In the genomic region with DNA sequence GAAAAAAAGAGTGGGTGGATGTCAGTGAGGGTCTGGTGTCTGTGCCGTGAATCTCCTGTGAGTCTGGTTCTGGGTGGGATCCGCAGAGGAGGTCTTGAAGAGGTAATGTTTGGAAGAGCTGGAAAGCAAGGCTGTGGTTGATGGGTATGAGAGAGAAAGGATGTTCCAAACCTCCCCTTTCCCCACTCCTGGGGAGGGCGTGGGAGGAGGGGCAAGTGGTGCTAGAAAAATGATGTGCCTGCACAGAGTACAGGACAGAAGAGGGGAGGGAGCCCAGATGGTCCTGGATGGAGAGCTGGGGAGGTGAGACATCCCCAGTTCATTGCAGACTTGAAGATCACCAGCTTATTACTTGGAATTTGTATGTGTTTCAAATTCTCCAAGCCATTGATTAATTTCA, we compare ENCODE assay signal across 20 cellular contexts. TPM values are rescaled to one million over a fixed set of nuclear protein-coding genes. Genes with fewer than 3 reads are reported as not detected.
DNase-seq lines count a peak whose midpoint lies in the region; ATAC-seq, FAIRE-seq and TF ChIP-seq lines count a peak whose summit lies in the region.
"Had no signal": no experiment of that assay in that cellular context is flagged by ENCODE, and none has a peak within 500 bp of the region (broad histone marks: within the 10 kb centered on the region; RNA-seq: fewer than 3 reads in every experiment).

No MANE protein-coding gene starts in this region.

- H3K9ac ChIP-seq in DND-41 (ENCODE audit: low read depth, low read length) (peak overlapping the region; percentile 15; the same call in 1 of the 2 replicates), GM12878 (ENCODE audit: control insufficient read depth, insufficient read depth, low read length) (peak overlapping the region; percentile 83; the same call in 1 of the 2 replicates)

- no peak for TF ChIP-seq RAD21 in GM12878 (IDR thresholded peaks at IDR 0.05; ENCODE audit: insufficient read depth, low read depth, low read length)

- ATAC-seq in DND-41 (ENCODE audit: insufficient read depth, low read depth), result no peak
- no peak for ATAC-seq in GM12878
- no peak for ATAC-seq in GM21447 (IDR thresholded peaks at IDR 0.05; ENCODE audit: unreplicated experiment)
- ATAC-seq: Right ventricle myocardium inferior, sciatic nerve had no signal

- peaks cover 45% of the 10 kb centered on the region for H3K4me1 Mint-ChIP-seq in nephron progenitor cell

- H3K9me3 Mint-ChIP-seq in nephron progenitor cell, result no peaks in the 10 kb centered on the region

- peak overlapping the region; percentile 7 for H3K4me3 Mint-ChIP-seq in nephron progenitor cell

- peaks cover 49% of the 10 kb centered on the region for H3K36me3 Mint-ChIP-seq in nephron progenitor cell (ENCODE audit: low read depth)

- WGBS in GM12878 (ENCODE audit: insufficient coverage, insufficient replicate concordance, low lambda C conversion rate, missing lambda C conversion rate), result 60% methylated on average over 3 of the region's 3 CpGs

- peak overlapping the region; percentile 25; the same call in 1 of the 2 replicates for H3K27ac ChIP-seq in DND-41 (ENCODE audit: low read length)
- H3K27ac ChIP-seq in KOPT-K1 (ENCODE audit: low read depth, low read length, poor library complexity, severe bottlenecking), result peak overlapping the region; percentile 28
- peak overlapping the region; percentile 96; the same call in 1 of the 2 replicates for H3K27ac ChIP-seq in GM12878 (ENCODE audit: control insufficient read depth, insufficient read depth)
- H3K27ac ChIP-seq: tibial artery, WERI-Rb-1 had no signal

- H3K27me3 ChIP-seq in DND-41 (ENCODE audit: insufficient read depth, low read length, poor library complexity), result no peaks in the 10 kb centered on the region
- no peaks in the 10 kb centered on the region for H3K27me3 ChIP-seq in GM12878 (replicated peaks in 1 of 2; ENCODE audit: control insufficient read depth in 2 of 2, insufficient read depth in 2 of 2, low read length in 1 of 2)
- H3K27me3 ChIP-seq: tibial artery had no signal

- H3K79me2 ChIP-seq in DND-41 (ENCODE audit: insufficient read depth, low read length) (peaks cover 65% of the 10 kb centered on the region), GM12878 (ENCODE audit: control insufficient read depth, insufficient read depth, low read length) (peaks cover 54% of the 10 kb centered on the region)

- SMC1A ChIA-PET in GM12878 (lab: Charles Lee; ENCODE audit: uncharacterized antibody, unreplicated experiment), result interaction anchor here (1.4 kb wide), 1 partner anchor 52 kb away, joined by 3 read pairs; the partner anchor contains the start of gene PPP2R5D

- TF ChIP-seq CTCF in DND-41 (IDR thresholded peaks at IDR 0.05; ENCODE audit: borderline replicate concordance, extremely low read depth, low read length, poor library complexity, severe bottlenecking) (no peak), GM12878 (IDR thresholded peaks at IDR 0.05 in 2 of 3, conservative IDR thresholded peaks at IDR 0.05 in 1 of 3; ENCODE audit: control insufficient read depth in 2 of 3, extremely low read depth in 1 of 3, insufficient read depth in 1 of 3, low read depth in 3 of 3, low read length in 3 of 3) (no peak), nephron progenitor cell (IDR thresholded peaks at IDR 0.05) (no peak)

- peak overlapping the region; percentile 87 for H3K27ac Mint-ChIP-seq in nephron progenitor cell

- in situ Hi-C loops in GM12878 (cut with MboI), result no loop called here

- intact Hi-C loops in GM12878 (cut with micrococcal nuclease; ENCODE audit: unreplicated experiment), result no loop called here

- 0 out of 4 replicates have a peak overlapping the region, but pooled peaks of 1 of the 2 experiments have one; percentile 14 for H3K4me3 ChIP-seq in DND-41 (ENCODE audit: low read depth in 1 of 2, low read length in 2 of 2)
- peak overlapping the region; percentile 93 for H3K4me3 ChIP-seq in GM12878
- H3K4me3 ChIP-seq: tibial artery had no signal

- no peak for TF ChIP-seq EP300 in GM12878 (IDR thresholded peaks at IDR 0.05; ENCODE audit: borderline replicate concordance in 1 of 2, control insufficient read depth in 1 of 2, low read depth in 2 of 2, low read length in 2 of 2)

- RAD21 ChIA-PET in GM12878 (lab: Charles Lee; ENCODE audit: unreplicated experiment), result no interaction called here

- H4K20me1 ChIP-seq in DND-41 (ENCODE audit: insufficient read depth, low read length) (peaks cover 34% of the 10 kb centered on the region), GM12878 (ENCODE audit: control insufficient read depth, insufficient read depth) (peaks cover 12% of the 10 kb centered on the region)

- H3K36me3 ChIP-seq in DND-41 (ENCODE audit: insufficient read depth, low read length), result peaks cover 66% of the 10 kb centered on the region
- peaks cover 58% of the 10 kb centered on the region for H3K36me3 ChIP-seq in KOPT-K1 (ENCODE audit: insufficient read depth, low read length)
- H3K36me3 ChIP-seq in GM12878 (ENCODE audit: control insufficient read depth in 2 of 2, insufficient read depth in 2 of 2, low read length in 1 of 2), result peaks cover 16 to 37% of the 10 kb centered on the region in 2 experiments

- no TSS peak for BruUV-seq in GM12878 (replicated peaks; lab: Mats Ljungman, UMichigan)

- CTCF ChIA-PET in GM12878 (lab: Yijun Ruan, JAX), result interaction anchor here (1.0 kb wide), 1 partner anchor 32 kb away, joined by 3 read pairs; no protein-coding TSS in a partner anchor

- DNase-seq in DND-41 (no peak), GM12878 (ENCODE audit: low read depth, low spot score) (no peak), nephron progenitor cell (no peak), DMS 273 (lab: John Stamatoyannopoulos, UW; ENCODE audit: unreplicated experiment) (no peak), NCI-H2171 (lab: John Stamatoyannopoulos, UW) (no peak), mucosa of gallbladder (ENCODE audit: low spot score) (no peak)
- DNase-seq: activated effector memory CD4-positive, alpha-beta T cell treated with anti-CD3 and anti-CD28 coated beads, Interleukin-2, amount 50 U/mL, for 16 hours; DMS 273 treated with DMSO at 0.1 percent for 48 hours; NCI-H1105; NCI-H510A; tibial artery; WERI-Rb-1 had no signal

- TF ChIP-seq POLR2A in GM12878 (IDR thresholded peaks at IDR 0.05; ENCODE audit: low read depth, low read length), result no peak

- no peaks in the 10 kb centered on the region for H3K27me3 Mint-ChIP-seq in nephron progenitor cell (ENCODE audit: low read depth, poor library complexity)

- no peak for FAIRE-seq in GM12878 (lab: Jason Lieb, UNC)
- FAIRE-seq: GM12891, H54 had no signal

- H3K9me3 ChIP-seq in DND-41 (ENCODE audit: insufficient read depth, low read length, severe bottlenecking) (no peaks in the 10 kb centered on the region), KOPT-K1 (ENCODE audit: insufficient read depth, low read length, poor library complexity, severe bottlenecking) (no peaks in the 10 kb centered on the region), GM12878 (replicated peaks; ENCODE audit: control insufficient read depth, insufficient read depth, low read length) (no peaks in the 10 kb centered on the region)
- H3K9me3 ChIP-seq: tibial artery had no signal

- peaks cover 40% of the 10 kb centered on the region for H3K4me1 ChIP-seq in DND-41 (ENCODE audit: insufficient read depth, low read length)
- H3K4me1 ChIP-seq in GM12878 (ENCODE audit: control insufficient read depth, insufficient read depth, low read length), result peaks cover 28% of the 10 kb centered on the region

- POLR2A ChIA-PET in GM12878 (lab: Charles Lee), result interaction anchor here (0.9 kb wide), 1 partner anchor 89 kb away, joined by 3 read pairs; the partner anchor contains the start of gene RRP36

- H3K4me2 ChIP-seq in DND-41 (ENCODE audit: insufficient read depth, low read length) (peak overlapping the region; percentile 41), GM12878 (ENCODE audit: control insufficient read depth, insufficient read depth) (peak overlapping the region; percentile 73)

- H2AFZ ChIP-seq in DND-41 (ENCODE audit: low read depth, low read length) (no peak overlapping the region), GM12878 (ENCODE audit: control insufficient read depth, low read depth, low read length) (no peak overlapping the region)

RNA-seq across cellular contexts. Expression of gene CNPY3, which starts 3.1 kb away (rescaled TPM):
- 47.0 and 48.5 TPM in 2 replicates for total RNA-seq in GM12878 (2013; cell fraction: nucleolus; rRNA removed)
- total RNA-seq in GM12878 (2014; rRNA removed) (54.8 and 54.9 TPM in 2 replicates), GM12878 (2014; rRNA removed; fragmentation: Illumina TruSeq; extraction: Trizol) (49.2 and 51.3 TPM in 2 replicates), GM12878 (2021) (87.3 and 87.9 TPM in 2 replicates), mucosa of gallbladder (88.9 TPM)
- 53.9 TPM for polyA plus RNA-seq in GM12878 (2011; ENCODE audit: low read depth)
- polyA plus RNA-seq in GM12878 (2011; rRNA removed) (51.1 and 64.8 TPM in 2 replicates), GM12878 (2014; fragmentation: Illumina TruSeq; extraction: Trizol) (38.9 and 82.4 TPM in 2 replicates), GM12878 (2014; fragmentation: Nextera tagmentation; extraction: Ambion mirVana) (10 to 100 TPM in 1 of 2 experiments, 1 to 10 TPM in 1; 7.2 to 14.6 TPM), GM12878 (2014; rRNA removed) (85.7 and 93.8 TPM in 2 replicates), GM12878 (2016; fragmentation: Nextera tagmentation; extraction: Ambion mirVana) (100 to 1,000 TPM in 1 of 2 experiments, 10 to 100 TPM in 1; 99.9 to 102 TPM)
- 75.2 and 92.2 TPM in 2 replicates for polyA plus RNA-seq in GM12878 (2011; cell fraction: cytosol; rRNA removed)
- polyA plus RNA-seq in GM12878 (2011; cell fraction: nucleus; rRNA removed), result 63.7 and 69.2 TPM in 2 replicates
- 77.2 and 87.5 TPM in 2 replicates for polyA plus RNA-seq in GM12878 (2012)
- 49.2 and 69.5 TPM in 2 replicates for polyA minus RNA-seq in GM12878 (2011; rRNA and poly(A)+ RNA removed)
- 20.2 and 23.6 TPM in 2 replicates for polyA minus RNA-seq in GM12878 (2011; cell fraction: cytosol; rRNA and poly(A)+ RNA removed)
- 12.0 and 26.0 TPM in 2 replicates for polyA minus RNA-seq in GM12878 (2011; cell fraction: nucleus; rRNA and poly(A)+ RNA removed)

RNA-seq across cellular contexts. Expression of gene PTCRA, which starts 16.6 kb away (rescaled TPM):
- total RNA-seq in GM12878 (2013; cell fraction: nucleolus; rRNA removed), result 0.67 TPM in 1 of 2 replicates, not detected in the other
- total RNA-seq in GM12878 (2014; rRNA removed) (0.54 TPM in 1 of 2 replicates, not detected in the other), GM12878 (2014; rRNA removed; fragmentation: Illumina TruSeq; extraction: Trizol) (0.18 and 0.23 TPM in 2 replicates), GM12878 (2021) (0.24 and 0.44 TPM in 2 replicates), mucosa of gallbladder (0.37 TPM)
- 0.39 TPM for polyA plus RNA-seq in GM12878 (2011; ENCODE audit: low read depth)
- polyA plus RNA-seq in GM12878 (2011; rRNA removed) (not detected in 2 replicates), GM12878 (2014; fragmentation: Illumina TruSeq; extraction: Trizol) (0.10 TPM in 1 of 2 replicates, not detected in the other), GM12878 (2014; fragmentation: Nextera tagmentation; extraction: Ambion mirVana) (under 1 TPM in 1 of 2 experiments, not detected in 1; 0.14 TPM), GM12878 (2014; rRNA removed) (0.16 and 1.1 TPM in 2 replicates), GM12878 (2016; fragmentation: Nextera tagmentation; extraction: Ambion mirVana) (under 1 TPM in 1 of 2 experiments, not detected in 1; 0.20 TPM)
- not detected in 2 replicates for polyA plus RNA-seq in GM12878 (2011; cell fraction: cytosol; rRNA removed)
- polyA plus RNA-seq in GM12878 (2011; cell fraction: nucleus; rRNA removed), result not detected in 2 replicates
- polyA plus RNA-seq in GM12878 (2012), result 0.60 and 1.5 TPM in 2 replicates
- not detected in 2 replicates for polyA minus RNA-seq in GM12878 (2011; rRNA and poly(A)+ RNA removed)
- polyA minus RNA-seq in GM12878 (2011; cell fraction: cytosol; rRNA and poly(A)+ RNA removed), result not detected in 2 replicates
- not detected in 2 replicates for polyA minus RNA-seq in GM12878 (2011; cell fraction: nucleus; rRNA and poly(A)+ RNA removed)
- total RNA-seq: fibroblast of lung, HT-29, Right ventricle myocardium inferior had no signal
- polyA plus RNA-seq: fibroblast of lung had no signal

RNA-seq across cellular contexts. Expression of gene GNMT, which starts 28.1 kb away (rescaled TPM):
- total RNA-seq in GM12878 (2013; cell fraction: nucleolus; rRNA removed), result 0.86 and 1.1 TPM in 2 replicates
- total RNA-seq in GM12878 (2014; rRNA removed), result 0.16 and 0.62 TPM in 2 replicates
- 0.67 and 0.83 TPM in 2 replicates for total RNA-seq in GM12878 (2014; rRNA removed; fragmentation: Illumina TruSeq; extraction: Trizol)
- total RNA-seq in GM12878 (2021), result 0.74 and 1.2 TPM in 2 replicates
- 0.38 TPM for polyA plus RNA-seq in GM12878 (2011; ENCODE audit: low read depth)
- 0.33 and 0.45 TPM in 2 replicates for polyA plus RNA-seq in GM12878 (2011; rRNA removed)
- polyA plus RNA-seq in GM12878 (2011; cell fraction: cytosol; rRNA removed), result 0.60 and 1.1 TPM in 2 replicates
- polyA plus RNA-seq in GM12878 (2011; cell fraction: nucleus; rRNA removed), result 3.7 and 5.3 TPM in 2 replicates
- 0.39 and 0.74 TPM in 2 replicates for polyA plus RNA-seq in GM12878 (2012)
- 1.1 TPM in 1 of 2 replicates, not detected in the other for polyA plus RNA-seq in GM12878 (2014; fragmentation: Illumina TruSeq; extraction: Trizol)
- polyA plus RNA-seq in GM12878 (2014; fragmentation: Nextera tagmentation; extraction: Ambion mirVana), result under 1 TPM; 0.35 TPM
- 0.27 and 0.77 TPM in 2 replicates for polyA plus RNA-seq in GM12878 (2014; rRNA removed)
- polyA plus RNA-seq in GM12878 (2016; fragmentation: Nextera tagmentation; extraction: Ambion mirVana), result under 1 TPM; 0.36 to 0.42 TPM
- polyA minus RNA-seq in GM12878 (2011; rRNA and poly(A)+ RNA removed), result 0.26 TPM in 1 of 2 replicates, not detected in the other
- polyA minus RNA-seq in GM12878 (2011; cell fraction: cytosol; rRNA and poly(A)+ RNA removed), result not detected in 2 replicates
- polyA minus RNA-seq in GM12878 (2011; cell fraction: nucleus; rRNA and poly(A)+ RNA removed), result 0.36 TPM in 1 of 2 replicates, not detected in the other
- total RNA-seq in mucosa of gallbladder, result 0.52 TPM
- total RNA-seq: fibroblast of lung, HT-29 had no signal

RNA-seq across cellular contexts. Expression of gene PEX6, which starts 46.6 kb away (rescaled TPM):
- 8.3 and 10.1 TPM in 2 replicates for total RNA-seq in GM12878 (2013; cell fraction: nucleolus; rRNA removed)
- total RNA-seq in GM12878 (2014; rRNA removed) (19.3 and 19.4 TPM in 2 replicates), GM12878 (2014; rRNA removed; fragmentation: Illumina TruSeq; extraction: Trizol) (6.2 and 6.4 TPM in 2 replicates), GM12878 (2021) (20.3 and 21.1 TPM in 2 replicates), mucosa of gallbladder (53.0 TPM)
- polyA plus RNA-seq in GM12878 (2011; ENCODE audit: low read depth), result 5.8 TPM
- polyA plus RNA-seq in GM12878 (2011; rRNA removed) (2.0 and 3.1 TPM in 2 replicates), GM12878 (2014; fragmentation: Illumina TruSeq; extraction: Trizol) (3.1 and 6.1 TPM in 2 replicates), GM12878 (2014; fragmentation: Nextera tagmentation; extraction: Ambion mirVana) (1 to 10 TPM in 1 of 2 experiments, under 1 TPM in 1; 0.39 to 1.2 TPM), GM12878 (2014; rRNA removed) (14.6 and 16.3 TPM in 2 replicates), GM12878 (2016; fragmentation: Nextera tagmentation; extraction: Ambion mirVana) (1 to 10 TPM; 9.4 to 9.5 TPM)
- 4.1 and 4.8 TPM in 2 replicates for polyA plus RNA-seq in GM12878 (2011; cell fraction: cytosol; rRNA removed)
- polyA plus RNA-seq in GM12878 (2011; cell fraction: nucleus; rRNA removed), result 22.3 and 23.6 TPM in 2 replicates
- polyA plus RNA-seq in GM12878 (2012), result 12.1 and 14.5 TPM in 2 replicates
- polyA minus RNA-seq in GM12878 (2011; rRNA and poly(A)+ RNA removed), result 3.0 and 7.0 TPM in 2 replicates
- 2.9 and 3.2 TPM in 2 replicates for polyA minus RNA-seq in GM12878 (2011; cell fraction: cytosol; rRNA and poly(A)+ RNA removed)
- polyA minus RNA-seq in GM12878 (2011; cell fraction: nucleus; rRNA and poly(A)+ RNA removed), result 4.2 and 7.2 TPM in 2 replicates

RNA-seq across cellular contexts. Expression of gene PPP2R5D, which starts 52.0 kb away (rescaled TPM):
- 13.9 and 14.5 TPM in 2 replicates for total RNA-seq in GM12878 (2013; cell fraction: nucleolus; rRNA removed)
- total RNA-seq in GM12878 (2014; rRNA removed) (34.3 and 36.2 TPM in 2 replicates), GM12878 (2014; rRNA removed; fragmentation: Illumina TruSeq; extraction: Trizol) (23.8 and 24.7 TPM in 2 replicates), GM12878 (2021) (29.5 and 31.0 TPM in 2 replicates), mucosa of gallbladder (34.9 TPM)
- polyA plus RNA-seq in GM12878 (2011; ENCODE audit: low read depth), result 14.8 TPM
- polyA plus RNA-seq in GM12878 (2011; rRNA removed) (35.4 and 56.0 TPM in 2 replicates), GM12878 (2014; fragmentation: Illumina TruSeq; extraction: Trizol) (59.0 and 68.0 TPM in 2 replicates), GM12878 (2014; fragmentation: Nextera tagmentation; extraction: Ambion mirVana) (1 to 10 TPM; 1.5 to 1.6 TPM), GM12878 (2014; rRNA removed) (29.4 and 29.7 TPM in 2 replicates), GM12878 (2016; fragmentation: Nextera tagmentation; extraction: Ambion mirVana) (10 to 100 TPM; 42.6 to 43.4 TPM)
- polyA plus RNA-seq in GM12878 (2011; cell fraction: cytosol; rRNA removed), result 63.8 and 88.0 TPM in 2 replicates
- polyA plus RNA-seq in GM12878 (2011; cell fraction: nucleus; rRNA removed), result 46.7 and 59.2 TPM in 2 replicates
- polyA plus RNA-seq in GM12878 (2012), result 20.3 and 23.4 TPM in 2 replicates
- 67.4 and 71.5 TPM in 2 replicates for polyA minus RNA-seq in GM12878 (2011; rRNA and poly(A)+ RNA removed)
- polyA minus RNA-seq in GM12878 (2011; cell fraction: cytosol; rRNA and poly(A)+ RNA removed), result 17.0 and 22.4 TPM in 2 replicates
- 7.9 and 11.9 TPM in 2 replicates for polyA minus RNA-seq in GM12878 (2011; cell fraction: nucleus; rRNA and poly(A)+ RNA removed)

Comparison
In these comparisons a context has a peak if more than half of its experiments do, and no peak if none do; other contexts are left out.
1. H3K27ac ChIP-seq: peak in every context shown above with its lines; median percentile 96 in GM12878; 28 in KOPT-K1; 25 in DND-41.